1 cellular context compared by ENCODE assay signal in the genomic region with DNA sequence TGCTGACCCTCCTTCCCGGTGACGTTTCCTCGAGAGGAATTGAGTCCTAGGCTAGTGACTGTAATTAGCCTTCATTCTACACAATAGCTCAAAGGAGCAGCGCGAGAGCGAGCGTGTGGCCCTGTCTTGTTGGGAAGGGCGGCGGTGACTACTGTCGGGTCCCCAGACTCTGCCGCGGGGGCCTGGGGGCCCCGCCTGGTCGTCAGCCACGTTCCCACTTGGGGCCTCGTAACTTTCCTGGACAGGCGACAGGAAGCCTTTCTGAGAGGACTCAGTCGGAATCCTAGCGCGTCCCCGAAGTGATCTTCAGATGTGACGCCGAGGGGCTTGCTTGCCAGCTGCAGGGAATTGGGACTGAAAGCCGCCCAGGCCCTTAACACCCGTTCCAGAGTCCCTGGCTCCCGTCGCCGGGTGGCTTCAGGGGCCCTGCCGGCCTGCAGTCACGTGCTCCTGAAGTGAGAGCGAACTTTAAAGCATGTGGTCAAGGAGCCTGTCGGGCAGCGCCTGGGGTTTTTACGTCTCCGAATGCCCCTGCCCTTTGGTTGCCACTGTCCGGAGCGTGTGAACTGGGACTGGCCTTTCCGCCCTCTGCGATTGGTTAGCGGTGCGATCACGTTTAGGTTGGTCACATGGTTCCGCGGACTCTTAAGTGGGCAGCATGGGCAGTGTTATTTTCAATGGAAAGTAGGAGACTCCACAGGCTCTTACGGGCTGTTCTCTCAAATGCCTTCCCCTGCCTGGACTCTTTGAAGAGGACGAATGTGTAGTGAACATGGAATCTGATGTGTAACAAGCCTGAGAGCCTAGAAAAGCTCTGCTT.
A peak's percentile ranks its signal among the peaks of the same experiment; 100 is the strongest.
TF ChIP-seq lines count a peak whose summit lies in the region.

No MANE protein-coding gene starts in this region.

TF ChIP-seq in HepG2, 621 proteins besides CTCF, POLR2A, EP300 and RAD21 (continued from another document and continues in another):
- TF ChIP-seq FUBP1 (CRISPR knock-in tag; IDR thresholded peaks at IDR 0.05; ENCODE audit: borderline replicate concordance) (no peak), ZNF317 (CRISPR knock-in tag; IDR thresholded peaks at IDR 0.05) (peak; percentile 43; the same call in 1 of the 2 replicates), SOX6 (IDR thresholded peaks at IDR 0.05) (no peak), SOX6 (CRISPR knock-in tag; IDR thresholded peaks at IDR 0.05) (no peak), ZEB1 (IDR thresholded peaks at IDR 0.05; ENCODE audit: insufficient replicate concordance, low read depth) (no peak), ZNF747 (CRISPR knock-in tag; IDR thresholded peaks at IDR 0.05; ENCODE audit: borderline replicate concordance) (no peak), HNRNPH1 (optimal IDR thresholded peaks at IDR 0.05; ENCODE audit: low read depth, low read length) (no peak), ZC3H4 (CRISPR knock-in tag; IDR thresholded peaks at IDR 0.05; ENCODE audit: borderline replicate concordance) (no peak), ZNF83 (CRISPR knock-in tag; IDR thresholded peaks at IDR 0.05; ENCODE audit: borderline replicate concordance) (peak; percentile 74; the same call in 1 of the 2 replicates), ZBTB34 (CRISPR knock-in tag; IDR thresholded peaks at IDR 0.05) (no peak), ETV5 (CRISPR knock-in tag; IDR thresholded peaks at IDR 0.05; ENCODE audit: borderline replicate concordance) (no peak), JUNB (CRISPR knock-in tag; IDR thresholded peaks at IDR 0.05; ENCODE audit: borderline replicate concordance) (peak; percentile 59; the same call in 1 of the 2 replicates), FLYWCH1 (CRISPR knock-in tag; IDR thresholded peaks at IDR 0.05) (no peak), HOXA7 (CRISPR knock-in tag; IDR thresholded peaks at IDR 0.05) (no peak), TMF1 (CRISPR knock-in tag; IDR thresholded peaks at IDR 0.05; ENCODE audit: low read depth) (no peak), ZNF296 (CRISPR knock-in tag; conservative IDR thresholded peaks at IDR 0.05) (no peak), TGIF2 (CRISPR knock-in tag; IDR thresholded peaks at IDR 0.05) (no peak), TEAD3 (CRISPR knock-in tag; optimal IDR thresholded peaks at IDR 0.05; ENCODE audit: borderline replicate concordance) (no peak), ARNT2 (CRISPR knock-in tag; IDR thresholded peaks at IDR 0.05; ENCODE audit: low read depth) (no peak), RBAK (CRISPR knock-in tag; IDR thresholded peaks at IDR 0.05) (no peak), ZFY (CRISPR knock-in tag; IDR thresholded peaks at IDR 0.05) (peak; percentile 49), NBN (conservative IDR thresholded peaks at IDR 0.05) (no peak), KDM1A (CRISPR knock-in tag; IDR thresholded peaks at IDR 0.05) (no peak), MIER2 (CRISPR knock-in tag; IDR thresholded peaks at IDR 0.05) (no peak), ZNF510 (CRISPR knock-in tag; IDR thresholded peaks at IDR 0.05; ENCODE audit: low read depth) (no peak), AHDC1 (CRISPR knock-in tag; IDR thresholded peaks at IDR 0.05; ENCODE audit: borderline replicate concordance) (no peak), RFX5 (IDR thresholded peaks at IDR 0.05; ENCODE audit: low read depth, low read length) (no peak), ZZZ3 (CRISPR knock-in tag; IDR thresholded peaks at IDR 0.05; ENCODE audit: borderline replicate concordance) (no peak), NFE2 (CRISPR knock-in tag; IDR thresholded peaks at IDR 0.05) (no peak), ZNF816 (CRISPR knock-in tag; IDR thresholded peaks at IDR 0.05; ENCODE audit: borderline replicate concordance) (peak; percentile 44; the same call in 1 of the 2 replicates), HOXA5 (CRISPR knock-in tag; IDR thresholded peaks at IDR 0.05) (no peak), ZNF577 (CRISPR knock-in tag; IDR thresholded peaks at IDR 0.05; ENCODE audit: borderline replicate concordance, low read depth) (no peak), NFIB (CRISPR knock-in tag; IDR thresholded peaks at IDR 0.05; ENCODE audit: borderline replicate concordance) (no peak), NFATC3 (CRISPR knock-in tag; IDR thresholded peaks at IDR 0.05) (no peak), CEBPG (CRISPR knock-in tag; IDR thresholded peaks at IDR 0.05) (no peak), ZNF251 (CRISPR knock-in tag; IDR thresholded peaks at IDR 0.05) (0 out of 2 replicates have a peak, but pooled peaks have one; percentile 49), XRCC5 (optimal IDR thresholded peaks at IDR 0.05; ENCODE audit: low read length) (no peak)
- TF ChIP-seq, protein P1, sequence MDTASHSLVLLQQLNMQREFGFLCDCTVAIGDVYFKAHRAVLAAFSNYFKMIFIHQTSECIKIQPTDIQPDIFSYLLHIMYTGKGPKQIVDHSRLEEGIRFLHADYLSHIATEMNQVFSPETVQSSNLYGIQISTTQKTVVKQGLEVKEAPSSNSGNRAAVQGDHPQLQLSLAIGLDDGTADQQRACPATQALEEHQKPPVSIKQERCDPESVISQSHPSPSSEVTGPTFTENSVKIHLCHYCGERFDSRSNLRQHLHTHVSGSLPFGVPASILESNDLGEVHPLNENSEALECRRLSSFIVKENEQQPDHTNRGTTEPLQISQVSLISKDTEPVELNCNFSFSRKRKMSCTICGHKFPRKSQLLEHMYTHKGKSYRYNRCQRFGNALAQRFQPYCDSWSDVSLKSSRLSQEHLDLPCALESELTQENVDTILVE (CRISPR knock-in tag; IDR thresholded peaks at IDR 0.05): 0 out of 2 replicates have a peak, but pooled peaks have one; percentile 55
- TF ChIP-seq, protein P2, sequence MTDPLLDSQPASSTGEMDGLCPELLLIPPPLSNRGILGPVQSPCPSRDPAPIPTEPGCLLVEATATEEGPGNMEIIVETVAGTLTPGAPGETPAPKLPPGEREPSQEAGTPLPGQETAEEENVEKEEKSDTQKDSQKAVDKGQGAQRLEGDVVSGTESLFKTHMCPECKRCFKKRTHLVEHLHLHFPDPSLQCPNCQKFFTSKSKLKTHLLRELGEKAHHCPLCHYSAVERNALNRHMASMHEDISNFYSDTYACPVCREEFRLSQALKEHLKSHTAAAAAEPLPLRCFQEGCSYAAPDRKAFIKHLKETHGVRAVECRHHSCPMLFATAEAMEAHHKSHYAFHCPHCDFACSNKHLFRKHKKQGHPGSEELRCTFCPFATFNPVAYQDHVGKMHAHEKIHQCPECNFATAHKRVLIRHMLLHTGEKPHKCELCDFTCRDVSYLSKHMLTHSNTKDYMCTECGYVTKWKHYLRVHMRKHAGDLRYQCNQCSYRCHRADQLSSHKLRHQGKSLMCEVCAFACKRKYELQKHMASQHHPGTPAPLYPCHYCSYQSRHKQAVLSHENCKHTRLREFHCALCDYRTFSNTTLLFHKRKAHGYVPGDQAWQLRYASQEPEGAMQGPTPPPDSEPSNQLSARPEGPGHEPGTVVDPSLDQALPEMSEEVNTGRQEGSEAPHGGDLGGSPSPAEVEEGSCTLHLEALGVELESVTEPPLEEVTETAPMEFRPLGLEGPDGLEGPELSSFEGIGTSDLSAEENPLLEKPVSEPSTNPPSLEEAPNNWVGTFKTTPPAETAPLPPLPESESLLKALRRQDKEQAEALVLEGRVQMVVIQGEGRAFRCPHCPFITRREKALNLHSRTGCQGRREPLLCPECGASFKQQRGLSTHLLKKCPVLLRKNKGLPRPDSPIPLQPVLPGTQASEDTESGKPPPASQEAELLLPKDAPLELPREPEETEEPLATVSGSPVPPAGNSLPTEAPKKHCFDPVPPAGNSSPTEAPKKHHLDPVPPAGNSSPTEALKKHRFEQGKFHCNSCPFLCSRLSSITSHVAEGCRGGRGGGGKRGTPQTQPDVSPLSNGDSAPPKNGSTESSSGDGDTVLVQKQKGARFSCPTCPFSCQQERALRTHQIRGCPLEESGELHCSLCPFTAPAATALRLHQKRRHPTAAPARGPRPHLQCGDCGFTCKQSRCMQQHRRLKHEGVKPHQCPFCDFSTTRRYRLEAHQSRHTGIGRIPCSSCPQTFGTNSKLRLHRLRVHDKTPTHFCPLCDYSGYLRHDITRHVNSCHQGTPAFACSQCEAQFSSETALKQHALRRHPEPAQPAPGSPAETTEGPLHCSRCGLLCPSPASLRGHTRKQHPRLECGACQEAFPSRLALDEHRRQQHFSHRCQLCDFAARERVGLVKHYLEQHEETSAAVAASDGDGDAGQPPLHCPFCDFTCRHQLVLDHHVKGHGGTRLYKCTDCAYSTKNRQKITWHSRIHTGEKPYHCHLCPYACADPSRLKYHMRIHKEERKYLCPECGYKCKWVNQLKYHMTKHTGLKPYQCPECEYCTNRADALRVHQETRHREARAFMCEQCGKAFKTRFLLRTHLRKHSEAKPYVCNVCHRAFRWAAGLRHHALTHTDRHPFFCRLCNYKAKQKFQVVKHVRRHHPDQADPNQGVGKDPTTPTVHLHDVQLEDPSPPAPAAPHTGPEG (CRISPR knock-in tag; IDR thresholded peaks at IDR 0.05): no peak
- TF ChIP-seq, protein P3, sequence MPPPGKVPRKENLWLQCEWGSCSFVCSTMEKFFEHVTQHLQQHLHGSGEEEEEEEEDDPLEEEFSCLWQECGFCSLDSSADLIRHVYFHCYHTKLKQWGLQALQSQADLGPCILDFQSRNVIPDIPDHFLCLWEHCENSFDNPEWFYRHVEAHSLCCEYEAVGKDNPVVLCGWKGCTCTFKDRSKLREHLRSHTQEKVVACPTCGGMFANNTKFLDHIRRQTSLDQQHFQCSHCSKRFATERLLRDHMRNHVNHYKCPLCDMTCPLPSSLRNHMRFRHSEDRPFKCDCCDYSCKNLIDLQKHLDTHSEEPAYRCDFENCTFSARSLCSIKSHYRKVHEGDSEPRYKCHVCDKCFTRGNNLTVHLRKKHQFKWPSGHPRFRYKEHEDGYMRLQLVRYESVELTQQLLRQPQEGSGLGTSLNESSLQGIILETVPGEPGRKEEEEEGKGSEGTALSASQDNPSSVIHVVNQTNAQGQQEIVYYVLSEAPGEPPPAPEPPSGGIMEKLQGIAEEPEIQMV (CRISPR knock-in tag; IDR thresholded peaks at IDR 0.05; ENCODE audit: low read depth): no peak; the same call in 1 of the 2 replicates
- TF ChIP-seq, protein P4, sequence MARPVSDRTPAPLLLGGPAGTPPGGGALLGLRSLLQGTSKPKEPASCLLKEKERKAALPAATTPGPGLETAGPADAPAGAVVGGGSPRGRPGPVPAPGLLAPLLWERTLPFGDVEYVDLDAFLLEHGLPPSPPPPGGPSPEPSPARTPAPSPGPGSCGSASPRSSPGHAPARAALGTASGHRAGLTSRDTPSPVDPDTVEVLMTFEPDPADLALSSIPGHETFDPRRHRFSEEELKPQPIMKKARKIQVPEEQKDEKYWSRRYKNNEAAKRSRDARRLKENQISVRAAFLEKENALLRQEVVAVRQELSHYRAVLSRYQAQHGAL (CRISPR knock-in tag; IDR thresholded peaks at IDR 0.05; ENCODE audit: not compliant biosample characterization): no peak
